In the genomic region with DNA sequence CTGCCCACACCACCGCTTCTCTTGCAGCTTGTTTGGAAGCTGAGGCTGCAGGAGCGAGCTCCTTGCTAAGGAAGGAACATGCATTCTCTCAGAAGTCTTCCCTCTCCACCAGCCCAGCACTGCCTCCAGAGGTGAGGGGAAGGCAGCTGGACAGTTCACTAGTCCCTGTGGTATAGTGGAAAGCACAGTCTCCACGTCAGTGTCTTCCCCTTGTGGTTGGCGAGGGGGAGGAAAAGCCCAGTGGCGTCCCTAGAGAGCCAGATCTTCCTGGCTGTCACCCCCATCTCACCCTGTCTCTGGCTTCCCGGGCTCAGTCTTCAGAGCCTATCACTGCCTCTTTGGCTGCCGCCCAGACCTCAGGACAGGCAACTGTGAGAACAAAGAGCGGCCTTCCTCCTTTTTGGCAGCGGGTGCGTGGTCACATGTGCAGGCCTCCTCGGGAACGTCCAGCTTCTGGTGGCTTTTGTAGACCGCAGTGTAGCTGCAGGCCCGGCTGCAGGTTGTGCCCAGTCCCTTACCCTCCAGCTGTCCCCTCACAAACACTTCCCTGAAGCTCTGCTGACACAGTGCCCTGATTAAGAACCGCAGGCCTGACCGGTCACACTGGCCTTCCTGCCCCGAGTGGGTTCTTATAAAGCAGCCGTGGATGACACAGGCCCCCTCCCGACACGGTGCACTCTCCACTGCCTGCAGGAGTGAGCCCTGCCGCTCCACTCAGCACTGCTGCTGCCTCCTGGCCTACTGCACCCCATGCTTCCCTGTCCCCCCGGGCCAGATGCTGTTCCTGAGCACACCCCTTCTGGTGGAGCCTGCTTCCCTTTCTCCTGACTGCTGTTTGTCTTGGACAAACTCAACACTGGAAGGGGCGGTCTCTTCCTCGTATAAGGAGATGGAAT, we compare ENCODE assay signal across 1 cellular context.
TF ChIP-seq lines count a peak whose summit lies in the region.

No MANE protein-coding gene starts in this region.

TF ChIP-seq in K562, 482 proteins besides CTCF, POLR2A, EP300 and RAD21 (continued from another document and continues in another):
- TF ChIP-seq, protein P1, sequence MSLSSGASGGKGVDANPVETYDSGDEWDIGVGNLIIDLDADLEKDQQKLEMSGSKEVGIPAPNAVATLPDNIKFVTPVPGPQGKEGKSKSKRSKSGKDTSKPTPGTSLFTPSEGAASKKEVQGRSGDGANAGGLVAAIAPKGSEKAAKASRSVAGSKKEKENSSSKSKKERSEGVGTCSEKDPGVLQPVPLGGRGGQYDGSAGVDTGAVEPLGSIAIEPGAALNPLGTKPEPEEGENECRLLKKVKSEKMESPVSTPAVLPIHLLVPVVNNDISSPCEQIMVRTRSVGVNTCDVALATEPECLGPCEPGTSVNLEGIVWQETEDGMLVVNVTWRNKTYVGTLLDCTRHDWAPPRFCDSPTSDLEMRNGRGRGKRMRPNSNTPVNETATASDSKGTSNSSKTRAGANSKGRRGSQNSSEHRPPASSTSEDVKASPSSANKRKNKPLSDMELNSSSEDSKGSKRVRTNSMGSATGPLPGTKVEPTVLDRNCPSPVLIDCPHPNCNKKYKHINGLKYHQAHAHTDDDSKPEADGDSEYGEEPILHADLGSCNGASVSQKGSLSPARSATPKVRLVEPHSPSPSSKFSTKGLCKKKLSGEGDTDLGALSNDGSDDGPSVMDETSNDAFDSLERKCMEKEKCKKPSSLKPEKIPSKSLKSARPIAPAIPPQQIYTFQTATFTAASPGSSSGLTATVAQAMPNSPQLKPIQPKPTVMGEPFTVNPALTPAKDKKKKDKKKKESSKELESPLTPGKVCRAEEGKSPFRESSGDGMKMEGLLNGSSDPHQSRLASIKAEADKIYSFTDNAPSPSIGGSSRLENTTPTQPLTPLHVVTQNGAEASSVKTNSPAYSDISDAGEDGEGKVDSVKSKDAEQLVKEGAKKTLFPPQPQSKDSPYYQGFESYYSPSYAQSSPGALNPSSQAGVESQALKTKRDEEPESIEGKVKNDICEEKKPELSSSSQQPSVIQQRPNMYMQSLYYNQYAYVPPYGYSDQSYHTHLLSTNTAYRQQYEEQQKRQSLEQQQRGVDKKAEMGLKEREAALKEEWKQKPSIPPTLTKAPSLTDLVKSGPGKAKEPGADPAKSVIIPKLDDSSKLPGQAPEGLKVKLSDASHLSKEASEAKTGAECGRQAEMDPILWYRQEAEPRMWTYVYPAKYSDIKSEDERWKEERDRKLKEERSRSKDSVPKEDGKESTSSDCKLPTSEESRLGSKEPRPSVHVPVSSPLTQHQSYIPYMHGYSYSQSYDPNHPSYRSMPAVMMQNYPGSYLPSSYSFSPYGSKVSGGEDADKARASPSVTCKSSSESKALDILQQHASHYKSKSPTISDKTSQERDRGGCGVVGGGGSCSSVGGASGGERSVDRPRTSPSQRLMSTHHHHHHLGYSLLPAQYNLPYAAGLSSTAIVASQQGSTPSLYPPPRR (CRISPR knock-in tag; IDR thresholded peaks at IDR 0.05; ENCODE audit: borderline replicate concordance): no peak
- TF ChIP-seq CBX1 (IDR thresholded peaks at IDR 0.05; ENCODE audit: low read depth) (peak; percentile 16; the same call in 1 of the 2 replicates), NBN (IDR thresholded peaks at IDR 0.05; ENCODE audit: low read depth) (peak; percentile 82; the same call in 1 of the 2 replicates), KDM1A (IDR thresholded peaks at IDR 0.05) (no peak; a peak in 2 of 4 replicates), ZNF384 (IDR thresholded peaks at IDR 0.05; ENCODE audit: low read depth, low read length) (0 out of 2 replicates have a peak, but pooled peaks have one; percentile 21), EZH2 (IDR thresholded peaks at IDR 0.05; ENCODE audit: borderline replicate concordance, low read depth, low read length) (no peak), ZNF184 (CRISPR knock-in tag; IDR thresholded peaks at IDR 0.05) (no peak), E2F3 (CRISPR knock-in tag; IDR thresholded peaks at IDR 0.05) (no peak; the same call in 1 of the 2 replicates), PML (IDR thresholded peaks at IDR 0.05; ENCODE audit: low read length) (peak; percentile 18; the same call in 1 of the 2 replicates), PHF20 (IDR thresholded peaks at IDR 0.05; ENCODE audit: partially characterized antibody) (no peak), C11orf30 (IDR thresholded peaks at IDR 0.05; ENCODE audit: low read depth) (no peak), ZNF79 (CRISPR knock-in tag; IDR thresholded peaks at IDR 0.05; ENCODE audit: low read depth) (no peak), SMAD4 (CRISPR knock-in tag; conservative IDR thresholded peaks at IDR 0.05) (peak; percentile 95), ZC3H11A (IDR thresholded peaks at IDR 0.05; ENCODE audit: low read depth, low read length) (no peak), U2AF2 (optimal IDR thresholded peaks at IDR 0.05; ENCODE audit: low read depth, low read length) (no peak), BHLHE40 (IDR thresholded peaks at IDR 0.05; ENCODE audit: low read length) (peak; percentile 84), CBFA2T2 (conservative IDR thresholded peaks at IDR 0.05) (peak; percentile 34; the same call in 1 of the 2 replicates), CREB1 (IDR thresholded peaks at IDR 0.05) (0 out of 2 replicates have a peak, but pooled peaks have one; percentile 27), CREB1 (CRISPR knock-in tag; IDR thresholded peaks at IDR 0.05) (peak; percentile 82), DNMT1 (IDR thresholded peaks at IDR 0.05) (no peak), KLF1 (tag; IDR thresholded peaks at IDR 0.05) (no peak), FOXM1 (IDR thresholded peaks at IDR 0.05; ENCODE audit: low read depth) (no peak), FOXM1 (CRISPR knock-in tag; IDR thresholded peaks at IDR 0.05; ENCODE audit: low read depth) (no peak), KAT7 (CRISPR knock-in tag; IDR thresholded peaks at IDR 0.05; ENCODE audit: borderline replicate concordance) (peak; percentile 80; the same call in 1 of the 2 replicates), YY1 (IDR thresholded peaks at IDR 0.05; ENCODE audit: borderline replicate concordance in 1 of 3, control insufficient read depth in 1 of 3, extremely low read depth in 1 of 3, insufficient read depth in 3 of 3, insufficient read length in 1 of 3, insufficient replicate concordance in 2 of 3, low read depth in 1 of 3, low read length in 2 of 3) (no peak), TBL1XR1 (IDR thresholded peaks at IDR 0.05; ENCODE audit: low read length in 2 of 2) (peak in 1 of 2 experiments; percentile 84; a peak in 2 of 4 replicates)
- TF ChIP-seq, protein P2, sequence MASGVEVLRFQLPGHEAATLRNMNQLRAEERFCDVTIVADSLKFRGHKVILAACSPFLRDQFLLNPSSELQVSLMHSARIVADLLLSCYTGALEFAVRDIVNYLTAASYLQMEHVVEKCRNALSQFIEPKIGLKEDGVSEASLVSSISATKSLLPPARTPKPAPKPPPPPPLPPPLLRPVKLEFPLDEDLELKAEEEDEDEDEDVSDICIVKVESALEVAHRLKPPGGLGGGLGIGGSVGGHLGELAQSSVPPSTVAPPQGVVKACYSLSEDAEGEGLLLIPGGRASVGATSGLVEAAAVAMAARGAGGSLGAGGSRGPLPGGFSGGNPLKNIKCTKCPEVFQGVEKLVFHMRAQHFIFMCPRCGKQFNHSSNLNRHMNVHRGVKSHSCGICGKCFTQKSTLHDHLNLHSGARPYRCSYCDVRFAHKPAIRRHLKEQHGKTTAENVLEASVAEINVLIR (CRISPR knock-in tag; IDR thresholded peaks at IDR 0.05): peak; percentile 20; the same call in 1 of the 2 replicates
- TF ChIP-seq, protein P3, sequence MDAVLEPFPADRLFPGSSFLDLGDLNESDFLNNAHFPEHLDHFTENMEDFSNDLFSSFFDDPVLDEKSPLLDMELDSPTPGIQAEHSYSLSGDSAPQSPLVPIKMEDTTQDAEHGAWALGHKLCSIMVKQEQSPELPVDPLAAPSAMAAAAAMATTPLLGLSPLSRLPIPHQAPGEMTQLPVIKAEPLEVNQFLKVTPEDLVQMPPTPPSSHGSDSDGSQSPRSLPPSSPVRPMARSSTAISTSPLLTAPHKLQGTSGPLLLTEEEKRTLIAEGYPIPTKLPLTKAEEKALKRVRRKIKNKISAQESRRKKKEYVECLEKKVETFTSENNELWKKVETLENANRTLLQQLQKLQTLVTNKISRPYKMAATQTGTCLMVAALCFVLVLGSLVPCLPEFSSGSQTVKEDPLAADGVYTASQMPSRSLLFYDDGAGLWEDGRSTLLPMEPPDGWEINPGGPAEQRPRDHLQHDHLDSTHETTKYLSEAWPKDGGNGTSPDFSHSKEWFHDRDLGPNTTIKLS (IDR thresholded peaks at IDR 0.05; ENCODE audit: borderline replicate concordance, low read depth): peak; percentile 58; the same call in 1 of the 2 replicates
- TF ChIP-seq, protein P4, sequence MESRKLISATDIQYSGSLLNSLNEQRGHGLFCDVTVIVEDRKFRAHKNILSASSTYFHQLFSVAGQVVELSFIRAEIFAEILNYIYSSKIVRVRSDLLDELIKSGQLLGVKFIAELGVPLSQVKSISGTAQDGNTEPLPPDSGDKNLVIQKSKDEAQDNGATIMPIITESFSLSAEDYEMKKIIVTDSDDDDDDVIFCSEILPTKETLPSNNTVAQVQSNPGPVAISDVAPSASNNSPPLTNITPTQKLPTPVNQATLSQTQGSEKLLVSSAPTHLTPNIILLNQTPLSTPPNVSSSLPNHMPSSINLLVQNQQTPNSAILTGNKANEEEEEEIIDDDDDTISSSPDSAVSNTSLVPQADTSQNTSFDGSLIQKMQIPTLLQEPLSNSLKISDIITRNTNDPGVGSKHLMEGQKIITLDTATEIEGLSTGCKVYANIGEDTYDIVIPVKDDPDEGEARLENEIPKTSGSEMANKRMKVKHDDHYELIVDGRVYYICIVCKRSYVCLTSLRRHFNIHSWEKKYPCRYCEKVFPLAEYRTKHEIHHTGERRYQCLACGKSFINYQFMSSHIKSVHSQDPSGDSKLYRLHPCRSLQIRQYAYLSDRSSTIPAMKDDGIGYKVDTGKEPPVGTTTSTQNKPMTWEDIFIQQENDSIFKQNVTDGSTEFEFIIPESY (CRISPR knock-in tag; IDR thresholded peaks at IDR 0.05): peak; percentile 51; the same call in 1 of the 2 replicates
- TF ChIP-seq, protein P5, sequence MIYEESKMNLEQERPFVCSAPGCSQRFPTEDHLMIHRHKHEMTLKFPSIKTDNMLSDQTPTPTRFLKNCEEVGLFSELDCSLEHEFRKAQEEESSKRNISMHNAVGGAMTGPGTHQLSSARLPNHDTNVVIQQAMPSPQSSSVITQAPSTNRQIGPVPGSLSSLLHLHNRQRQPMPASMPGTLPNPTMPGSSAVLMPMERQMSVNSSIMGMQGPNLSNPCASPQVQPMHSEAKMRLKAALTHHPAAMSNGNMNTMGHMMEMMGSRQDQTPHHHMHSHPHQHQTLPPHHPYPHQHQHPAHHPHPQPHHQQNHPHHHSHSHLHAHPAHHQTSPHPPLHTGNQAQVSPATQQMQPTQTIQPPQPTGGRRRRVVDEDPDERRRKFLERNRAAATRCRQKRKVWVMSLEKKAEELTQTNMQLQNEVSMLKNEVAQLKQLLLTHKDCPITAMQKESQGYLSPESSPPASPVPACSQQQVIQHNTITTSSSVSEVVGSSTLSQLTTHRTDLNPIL (CRISPR knock-in tag; IDR thresholded peaks at IDR 0.05): no peak
- TF ChIP-seq, protein P6, sequence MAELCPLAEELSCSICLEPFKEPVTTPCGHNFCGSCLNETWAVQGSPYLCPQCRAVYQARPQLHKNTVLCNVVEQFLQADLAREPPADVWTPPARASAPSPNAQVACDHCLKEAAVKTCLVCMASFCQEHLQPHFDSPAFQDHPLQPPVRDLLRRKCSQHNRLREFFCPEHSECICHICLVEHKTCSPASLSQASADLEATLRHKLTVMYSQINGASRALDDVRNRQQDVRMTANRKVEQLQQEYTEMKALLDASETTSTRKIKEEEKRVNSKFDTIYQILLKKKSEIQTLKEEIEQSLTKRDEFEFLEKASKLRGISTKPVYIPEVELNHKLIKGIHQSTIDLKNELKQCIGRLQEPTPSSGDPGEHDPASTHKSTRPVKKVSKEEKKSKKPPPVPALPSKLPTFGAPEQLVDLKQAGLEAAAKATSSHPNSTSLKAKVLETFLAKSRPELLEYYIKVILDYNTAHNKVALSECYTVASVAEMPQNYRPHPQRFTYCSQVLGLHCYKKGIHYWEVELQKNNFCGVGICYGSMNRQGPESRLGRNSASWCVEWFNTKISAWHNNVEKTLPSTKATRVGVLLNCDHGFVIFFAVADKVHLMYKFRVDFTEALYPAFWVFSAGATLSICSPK (IDR thresholded peaks at IDR 0.05; ENCODE audit: borderline replicate concordance): no peak
- TF ChIP-seq, protein P7, sequence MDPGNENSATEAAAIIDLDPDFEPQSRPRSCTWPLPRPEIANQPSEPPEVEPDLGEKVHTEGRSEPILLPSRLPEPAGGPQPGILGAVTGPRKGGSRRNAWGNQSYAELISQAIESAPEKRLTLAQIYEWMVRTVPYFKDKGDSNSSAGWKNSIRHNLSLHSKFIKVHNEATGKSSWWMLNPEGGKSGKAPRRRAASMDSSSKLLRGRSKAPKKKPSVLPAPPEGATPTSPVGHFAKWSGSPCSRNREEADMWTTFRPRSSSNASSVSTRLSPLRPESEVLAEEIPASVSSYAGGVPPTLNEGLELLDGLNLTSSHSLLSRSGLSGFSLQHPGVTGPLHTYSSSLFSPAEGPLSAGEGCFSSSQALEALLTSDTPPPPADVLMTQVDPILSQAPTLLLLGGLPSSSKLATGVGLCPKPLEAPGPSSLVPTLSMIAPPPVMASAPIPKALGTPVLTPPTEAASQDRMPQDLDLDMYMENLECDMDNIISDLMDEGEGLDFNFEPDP (CRISPR knock-in tag; IDR thresholded peaks at IDR 0.05): no peak
- TF ChIP-seq, protein P8, sequence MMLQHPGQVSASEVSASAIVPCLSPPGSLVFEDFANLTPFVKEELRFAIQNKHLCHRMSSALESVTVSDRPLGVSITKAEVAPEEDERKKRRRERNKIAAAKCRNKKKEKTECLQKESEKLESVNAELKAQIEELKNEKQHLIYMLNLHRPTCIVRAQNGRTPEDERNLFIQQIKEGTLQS (IDR thresholded peaks at IDR 0.05): no peak; the same call in 1 of the 2 replicates
- TF ChIP-seq, protein P8 (CRISPR knock-in tag; conservative IDR thresholded peaks at IDR 0.05): no peak
- TF ChIP-seq, protein P9, sequence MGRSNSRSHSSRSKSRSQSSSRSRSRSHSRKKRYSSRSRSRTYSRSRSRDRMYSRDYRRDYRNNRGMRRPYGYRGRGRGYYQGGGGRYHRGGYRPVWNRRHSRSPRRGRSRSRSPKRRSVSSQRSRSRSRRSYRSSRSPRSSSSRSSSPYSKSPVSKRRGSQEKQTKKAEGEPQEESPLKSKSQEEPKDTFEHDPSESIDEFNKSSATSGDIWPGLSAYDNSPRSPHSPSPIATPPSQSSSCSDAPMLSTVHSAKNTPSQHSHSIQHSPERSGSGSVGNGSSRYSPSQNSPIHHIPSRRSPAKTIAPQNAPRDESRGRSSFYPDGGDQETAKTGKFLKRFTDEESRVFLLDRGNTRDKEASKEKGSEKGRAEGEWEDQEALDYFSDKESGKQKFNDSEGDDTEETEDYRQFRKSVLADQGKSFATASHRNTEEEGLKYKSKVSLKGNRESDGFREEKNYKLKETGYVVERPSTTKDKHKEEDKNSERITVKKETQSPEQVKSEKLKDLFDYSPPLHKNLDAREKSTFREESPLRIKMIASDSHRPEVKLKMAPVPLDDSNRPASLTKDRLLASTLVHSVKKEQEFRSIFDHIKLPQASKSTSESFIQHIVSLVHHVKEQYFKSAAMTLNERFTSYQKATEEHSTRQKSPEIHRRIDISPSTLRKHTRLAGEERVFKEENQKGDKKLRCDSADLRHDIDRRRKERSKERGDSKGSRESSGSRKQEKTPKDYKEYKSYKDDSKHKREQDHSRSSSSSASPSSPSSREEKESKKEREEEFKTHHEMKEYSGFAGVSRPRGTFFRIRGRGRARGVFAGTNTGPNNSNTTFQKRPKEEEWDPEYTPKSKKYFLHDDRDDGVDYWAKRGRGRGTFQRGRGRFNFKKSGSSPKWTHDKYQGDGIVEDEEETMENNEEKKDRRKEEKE (IDR thresholded peaks at IDR 0.05; ENCODE audit: borderline replicate concordance in 1 of 2, control insufficient read depth in 1 of 2, low read depth in 2 of 2, low read length in 1 of 2): no peak
